ENCODE assay signal across 1 cellular context in genomic region chrX:134679226-134679625, GRCh38.
TF ChIP-seq lines count a peak whose summit lies in the region.

No MANE protein-coding gene starts in this region.

TF ChIP-seq in SK-N-SH treated with all-trans-retinoic acid at 6 μM for 48 hours, 23 proteins besides CTCF, POLR2A, EP300 and RAD21 (continued from another document):
- no peak for TF ChIP-seq CSRNP3 (CRISPR knock-in tag; IDR thresholded peaks at IDR 0.05)
- TF ChIP-seq CSDC2 (CRISPR knock-in tag; IDR thresholded peaks at IDR 0.05): no peak
- no peak for TF ChIP-seq SNAI2 (CRISPR knock-in tag; IDR thresholded peaks at IDR 0.05)
